Comparison of ENCODE assay signal across 25 cellular contexts in genomic region chr5:68270576-68270975, GRCh38. TPM values are rescaled to one million over a fixed set of nuclear protein-coding genes. Genes with fewer than 3 reads are reported as not detected.
DNase-seq lines count a peak whose midpoint lies in the region; ATAC-seq and TF ChIP-seq lines count a peak whose summit lies in the region.
"Had no signal": no experiment of that assay in that cellular context is flagged by ENCODE, and none has a peak within 500 bp of the region (broad histone marks: within the 10 kb centered on the region; RNA-seq: fewer than 3 reads in every experiment).

No MANE protein-coding gene starts in this region.

- no peaks in the 10 kb centered on the region for H3K27me3 Mint-ChIP-seq in activated naive CD8-positive, alpha-beta T cell
- no peaks in the 10 kb centered on the region for H3K27me3 Mint-ChIP-seq in activated naive CD8-positive, alpha-beta T cell treated with anti-CD3 and anti-CD28 coated beads, Interleukin-2, amount 50 U/mL, for 24 hours
- peaks cover 2% of the 10 kb centered on the region for H3K27me3 Mint-ChIP-seq in GM23338 (ENCODE audit: insufficient read depth, low read depth, poor library complexity)
- no peaks in the 10 kb centered on the region for H3K27me3 Mint-ChIP-seq in central memory CD8-positive, alpha-beta T cell
- no peaks in the 10 kb centered on the region for H3K27me3 Mint-ChIP-seq in stimulated activated memory B cell treated with anti-CD40 and anti-IgM and Interleukin-4, amounts not matched to agents 10 μg/mL and 1 μg/mL and 100 μg/mL, for 72 hours
- H3K27me3 Mint-ChIP-seq: activated CD4-positive, alpha-beta T cell treated with anti-CD3 and anti-CD28 coated beads, Interleukin-2, amount 10 ng/mL, durations not matched to agents 7 days and 5 days; IgD-negative memory B cell had no signal

- no peak overlapping the region for H3K9ac ChIP-seq in subcutaneous abdominal adipose tissue (ENCODE audit: low read length in 5 of 5)

- no peaks in the 10 kb centered on the region for H3K79me2 ChIP-seq in GM23338 (replicated peaks; ENCODE audit: insufficient read depth)

- H3K36me3 Mint-ChIP-seq in activated naive CD8-positive, alpha-beta T cell, result no peaks in the 10 kb centered on the region
- H3K36me3 Mint-ChIP-seq in activated naive CD8-positive, alpha-beta T cell treated with anti-CD3 and anti-CD28 coated beads, Interleukin-2, amount 50 U/mL, for 24 hours (ENCODE audit: low read depth), result peaks cover 12% of the 10 kb centered on the region
- peaks cover 9% of the 10 kb centered on the region for H3K36me3 Mint-ChIP-seq in GM23338 (ENCODE audit: low read depth)
- H3K36me3 Mint-ChIP-seq in central memory CD8-positive, alpha-beta T cell (ENCODE audit: insufficient read depth), result peaks cover 19% of the 10 kb centered on the region
- peaks cover 17% of the 10 kb centered on the region for H3K36me3 Mint-ChIP-seq in stimulated activated memory B cell treated with anti-CD40 and anti-IgM and Interleukin-4, amounts not matched to agents 10 μg/mL and 1 μg/mL and 100 μg/mL, for 72 hours

- H3K4me3 Mint-ChIP-seq in activated naive CD8-positive, alpha-beta T cell, result peak overlapping the region; percentile 9
- H3K4me3 Mint-ChIP-seq in activated naive CD8-positive, alpha-beta T cell treated with anti-CD3 and anti-CD28 coated beads, Interleukin-2, amount 50 U/mL, for 24 hours, result no peak overlapping the region
- H3K4me3 Mint-ChIP-seq in GM23338, result no peak overlapping the region
- peak overlapping the region; percentile 54 for H3K4me3 Mint-ChIP-seq in central memory CD8-positive, alpha-beta T cell
- H3K4me3 Mint-ChIP-seq in stimulated activated memory B cell treated with anti-CD40 and anti-IgM and Interleukin-4, amounts not matched to agents 10 μg/mL and 1 μg/mL and 100 μg/mL, for 72 hours, result no peak overlapping the region
- H3K4me3 Mint-ChIP-seq: activated CD4-positive, alpha-beta T cell treated with anti-CD3 and anti-CD28 coated beads, Interleukin-2, amount 10 ng/mL, durations not matched to agents 7 days and 5 days; CD14-positive monocyte had no signal

- H3K9me2 ChIP-seq in GM23338 (ENCODE audit: insufficient read depth), result no peaks in the 10 kb centered on the region

- no peaks in the 10 kb centered on the region for H3K9me3 ChIP-seq in subcutaneous abdominal adipose tissue (ENCODE audit: control insufficient read depth in 5 of 5, low read length in 5 of 5)
- no peaks in the 10 kb centered on the region for H3K9me3 ChIP-seq in ovary
- H3K9me3 ChIP-seq: SJCRH30 had no signal

- TF ChIP-seq CTCF in GM23338 (conservative IDR thresholded peaks at IDR 0.05; ENCODE audit: low read depth in 2 of 2), result no peak
- no peak for TF ChIP-seq CTCF in ovary (IDR thresholded peaks at IDR 0.05)

- peak overlapping the region; percentile 51 for H3K27ac Mint-ChIP-seq in activated naive CD8-positive, alpha-beta T cell
- H3K27ac Mint-ChIP-seq in activated naive CD8-positive, alpha-beta T cell treated with anti-CD3 and anti-CD28 coated beads, Interleukin-2, amount 50 U/mL, for 24 hours, result no peak overlapping the region
- H3K27ac Mint-ChIP-seq in GM23338, result 0 out of 2 replicates have a peak overlapping the region, but pooled peaks have one; percentile 56
- peak overlapping the region; percentile 88 for H3K27ac Mint-ChIP-seq in central memory CD8-positive, alpha-beta T cell (ENCODE audit: low read depth)
- H3K27ac Mint-ChIP-seq in stimulated activated memory B cell treated with anti-CD40 and anti-IgM and Interleukin-4, amounts not matched to agents 10 μg/mL and 1 μg/mL and 100 μg/mL, for 72 hours, result no peak overlapping the region
- H3K27ac Mint-ChIP-seq: activated CD4-positive, alpha-beta T cell treated with anti-CD3 and anti-CD28 coated beads, Interleukin-2, amount 10 ng/mL, durations not matched to agents 7 days and 5 days; IgD-negative memory B cell had no signal

- no peak overlapping the region for H2AFZ ChIP-seq in GM23338

- H3K9me3 Mint-ChIP-seq in activated naive CD8-positive, alpha-beta T cell (ENCODE audit: low read depth), result no peaks in the 10 kb centered on the region
- H3K9me3 Mint-ChIP-seq in activated naive CD8-positive, alpha-beta T cell treated with anti-CD3 and anti-CD28 coated beads, Interleukin-2, amount 50 U/mL, for 24 hours, result no peaks in the 10 kb centered on the region
- no peaks in the 10 kb centered on the region for H3K9me3 Mint-ChIP-seq in GM23338
- H3K9me3 Mint-ChIP-seq in central memory CD8-positive, alpha-beta T cell, result no peaks in the 10 kb centered on the region
- H3K9me3 Mint-ChIP-seq in stimulated activated memory B cell treated with anti-CD40 and anti-IgM and Interleukin-4, amounts not matched to agents 10 μg/mL and 1 μg/mL and 100 μg/mL, for 72 hours, result no peaks in the 10 kb centered on the region
- H3K9me3 Mint-ChIP-seq: activated CD4-positive, alpha-beta T cell treated with anti-CD3 and anti-CD28 coated beads, Interleukin-2, amount 10 ng/mL, durations not matched to agents 7 days and 5 days; CD14-positive monocyte; IgD-negative memory B cell had no signal

- H3K27ac ChIP-seq in GM23338 (ENCODE audit: low read depth), result no peak overlapping the region
- peak overlapping the region; percentile 82 for H3K27ac ChIP-seq in subcutaneous abdominal adipose tissue (ENCODE audit: low read depth, low read length)
- H3K27ac ChIP-seq in ovary, result no peak overlapping the region
- H3K27ac ChIP-seq: SJCRH30, WERI-Rb-1 had no signal

- no peaks in the 10 kb centered on the region for H4K20me1 ChIP-seq in GM23338 (replicated peaks; ENCODE audit: insufficient read depth)

- intact Hi-C loops in ovary (cut with DNase I), result loop anchor here in 2 of 4 donors (10.0 kb wide), 2 partner anchors 194 to 1026 kb away; no protein-coding TSS in a partner anchor

- H3F3A ChIP-seq in GM23338 (replicated peaks; ENCODE audit: low read depth), result no peaks in the 10 kb centered on the region

- no peak overlapping the region for H3K4me2 ChIP-seq in GM23338

- peaks cover 83% of the 10 kb centered on the region for H3K4me1 Mint-ChIP-seq in activated naive CD8-positive, alpha-beta T cell (ENCODE audit: low read depth)
- H3K4me1 Mint-ChIP-seq in activated naive CD8-positive, alpha-beta T cell treated with anti-CD3 and anti-CD28 coated beads, Interleukin-2, amount 50 U/mL, for 24 hours, result peaks cover 85% of the 10 kb centered on the region
- peaks cover 17% of the 10 kb centered on the region for H3K4me1 Mint-ChIP-seq in GM23338
- peaks cover 82% of the 10 kb centered on the region for H3K4me1 Mint-ChIP-seq in central memory CD8-positive, alpha-beta T cell
- H3K4me1 Mint-ChIP-seq in stimulated activated memory B cell treated with anti-CD40 and anti-IgM and Interleukin-4, amounts not matched to agents 10 μg/mL and 1 μg/mL and 100 μg/mL, for 72 hours, result peaks cover 60% of the 10 kb centered on the region

- no peak for ATAC-seq in activated naive CD8-positive, alpha-beta T cell treated with anti-CD3 and anti-CD28 coated beads, Interleukin-2, amount 50 U/mL, for 24 hours
- ATAC-seq in GM23338 (no peak), HG03354 (IDR thresholded peaks at IDR 0.05; ENCODE audit: poor library complexity, severe bottlenecking, unreplicated experiment) (no peak)
- no peak for ATAC-seq in central memory CD8-positive, alpha-beta T cell (replicated peaks; ENCODE audit: extremely low read depth, poor library complexity, severe bottlenecking)
- no peak for ATAC-seq in stimulated activated memory B cell treated with anti-CD40 and anti-IgM and Interleukin-4, amounts not matched to agents 10 μg/mL and 1 μg/mL and 100 μg/mL, for 72 hours
- ATAC-seq: Panc1, right cardiac atrium had no signal

- H3K36me3 ChIP-seq in GM23338 (ENCODE audit: insufficient read depth) (no peaks in the 10 kb centered on the region), subcutaneous abdominal adipose tissue (ENCODE audit: control insufficient read depth in 5 of 5, insufficient read depth in 5 of 5, low read length in 5 of 5) (peaks cover 0 to 11% (median 10%) of the 10 kb centered on the region in 5 donors), ovary (no peaks in the 10 kb centered on the region)
- H3K36me3 ChIP-seq: SJCRH30 had no signal

- H3K27me3 ChIP-seq in GM23338 (ENCODE audit: insufficient read depth), result no peaks in the 10 kb centered on the region
- H3K27me3 ChIP-seq in subcutaneous abdominal adipose tissue (ENCODE audit: control insufficient read depth in 5 of 5, insufficient read depth in 4 of 5, low read length in 5 of 5), result no peaks in the 10 kb centered on the region
- no peaks in the 10 kb centered on the region for H3K27me3 ChIP-seq in ovary
- H3K27me3 ChIP-seq: SJCRH30 had no signal

- H3K4me3 ChIP-seq in GM23338 (no peak overlapping the region), subcutaneous abdominal adipose tissue (ENCODE audit: low read depth in 1 of 5, low read length in 5 of 5) (no peak overlapping the region), ovary (no peak overlapping the region)
- H3K4me3 ChIP-seq: SJCRH30 had no signal

- DNase-seq in activated naive CD8-positive, alpha-beta T cell treated with anti-CD3 and anti-CD28 coated beads, Interleukin-2, amount 50 U/mL, for 24 hours, result no peak
- DNase-seq in GM23338 (ENCODE audit: low spot score) (no peak), ovary (no peak)
- DNase-seq in central memory CD8-positive, alpha-beta T cell (ENCODE audit: low spot score in 2 of 2), result no peak
- DNase-seq: activated CD4-positive, alpha-beta T cell treated with anti-CD3 and anti-CD28 coated beads, Interleukin-2, amount 10 ng/mL, durations not matched to agents 7 days and 5 days; activated naive CD4-positive, alpha-beta T cell treated with anti-CD3 and anti-CD28 coated beads, Interleukin-2, amount 50 U/mL, for 16 hours; effector CD4-positive, alpha-beta T cell; GDM1; H7; mesenchymal stem cell; MM.1S; NCI-H1417 treated with DMSO at 0.1 percent for 48 hours; NCI-H510A treated with DMSO at 0.1 percent for 48 hours; right cardiac atrium; SJCRH30; stimulated activated CD4-positive, alpha-beta T cell treated with anti-CD3 and anti-CD28 coated beads, Interleukin-15, amount 100 ng/mL, for 24 hours; substantia nigra; WERI-Rb-1 had no signal

- TF ChIP-seq EP300 in ovary (IDR thresholded peaks at IDR 0.05), result no peak

- no peak for TF ChIP-seq POLR2A in ovary (IDR thresholded peaks at IDR 0.05)

- peaks cover 7% of the 10 kb centered on the region for H3K4me1 ChIP-seq in GM23338 (ENCODE audit: insufficient read depth)
- H3K4me1 ChIP-seq in subcutaneous abdominal adipose tissue (ENCODE audit: control insufficient read depth in 5 of 5, insufficient read depth in 5 of 5, low read length in 5 of 5), result peaks cover 0 to 85% (median 71%) of the 10 kb centered on the region in 5 donors
- peaks cover 9% of the 10 kb centered on the region for H3K4me1 ChIP-seq in ovary (ENCODE audit: insufficient read depth)
- H3K4me1 ChIP-seq: SJCRH30 had no signal

TF ChIP-seq in GM23338, 12 proteins besides CTCF, POLR2A, EP300 and RAD21 (continues in another document):
- TF ChIP-seq STAT1 (IDR thresholded peaks at IDR 0.05; ENCODE audit: unreplicated experiment) (no peak), ZNF331 (CRISPR knock-in tag; IDR thresholded peaks at IDR 0.05; ENCODE audit: low read depth) (no peak), EZH2phosphoT487 (IDR thresholded peaks at IDR 0.05; ENCODE audit: unreplicated experiment) (no peak)

RNA-seq across cellular contexts. Expression of gene PIK3R1, which starts 55.0 kb away (rescaled TPM):
- total RNA-seq in GM23338 (2014; rRNA removed; shearing (Covaris generic)), result 9.8 and 25.4 TPM in 2 replicates
- 3.4 and 5.9 TPM in 2 replicates for polyA plus RNA-seq in GM23338 (2016; fragmentation: Nextera tagmentation; extraction: Ambion mirVana)
- total RNA-seq in ovary, result 100 to 1,000 TPM in 3 of 7 donors, 10 to 100 TPM in 4; 59.5 to 206 (median 82.0) TPM
- polyA plus RNA-seq in ovary, result 10 to 100 TPM; 25.2 to 78.2 TPM

Comparison
In these comparisons a context has a peak if more than half of its experiments do, and no peak if none do; other contexts are left out.
1. H3K27ac Mint-ChIP-seq: peak in activated naive CD8-positive, alpha-beta T cell (single experiment), GM23338 (single experiment) and central memory CD8-positive, alpha-beta T cell (single experiment); none in activated naive CD8-positive, alpha-beta T cell treated with anti-CD3 and anti-CD28 coated beads, Interleukin-2, amount 50 U/mL, for 24 hours (single experiment) and stimulated activated memory B cell treated with anti-CD40 and anti-IgM and Interleukin-4, amounts not matched to agents 10 μg/mL and 1 μg/mL and 100 μg/mL, for 72 hours (single experiment).
2. H3K4me3 Mint-ChIP-seq: peak in activated naive CD8-positive, alpha-beta T cell (single experiment) and central memory CD8-positive, alpha-beta T cell (single experiment); none in activated naive CD8-positive, alpha-beta T cell treated with anti-CD3 and anti-CD28 coated beads, Interleukin-2, amount 50 U/mL, for 24 hours (single experiment), GM23338 (single experiment) and stimulated activated memory B cell treated with anti-CD40 and anti-IgM and Interleukin-4, amounts not matched to agents 10 μg/mL and 1 μg/mL and 100 μg/mL, for 72 hours (single experiment).